ENCODE assay signal across 8 cellular contexts in the genomic region with DNA sequence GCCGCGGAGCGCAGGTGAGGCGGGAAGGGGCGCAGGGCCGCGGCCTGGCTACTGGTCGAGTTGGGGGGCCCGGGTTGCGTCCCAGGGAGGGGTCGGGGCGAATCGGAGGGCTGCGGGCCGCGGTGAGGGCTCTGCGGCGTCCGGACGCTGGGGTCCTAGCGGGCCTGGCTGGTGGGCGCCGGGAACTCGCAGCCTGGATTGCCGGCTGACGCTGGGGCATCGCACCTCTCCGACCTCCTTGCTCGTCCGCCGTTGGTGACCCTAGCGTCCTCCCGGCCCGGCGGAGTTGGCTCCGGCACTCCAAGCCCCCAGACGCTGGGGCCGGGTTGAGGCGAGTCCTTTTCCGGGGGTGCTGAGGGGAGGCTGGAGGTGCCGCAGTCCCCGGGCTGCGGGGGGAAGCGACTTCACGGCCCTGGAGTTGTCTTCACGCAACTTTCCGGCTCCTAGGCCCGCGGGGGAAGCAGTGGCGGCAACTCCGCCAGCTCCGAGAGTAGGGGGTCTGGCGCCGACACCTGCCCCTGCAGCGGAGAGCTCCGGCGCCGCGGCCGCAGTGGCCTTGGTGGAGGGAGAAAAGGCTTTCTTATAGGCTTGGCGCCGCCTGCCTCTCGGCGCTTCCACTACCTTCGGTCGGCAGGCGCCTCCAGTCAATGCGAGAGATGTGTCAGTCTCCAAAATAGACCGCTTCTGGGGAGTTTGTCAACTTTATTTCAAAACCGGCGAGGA.
A peak's percentile ranks its signal among the peaks of the same experiment; 100 is the strongest.
DNase-seq lines count a peak whose midpoint lies in the region; ATAC-seq, FAIRE-seq and TF ChIP-seq lines count a peak whose summit lies in the region.

No MANE protein-coding gene starts in this region.

- DNase-seq in AG10803 (ENCODE audit: low read depth) (peak; percentile 34), WERI-Rb-1 (peak; percentile 45), bronchial epithelial cell (ENCODE audit: low read depth) (peak; percentile 32), kidney glomerular epithelial cell (lab: John Stamatoyannopoulos, UW) (peak; percentile 26), posterior vena cava (ENCODE audit: low spot score) (no peak)
- DNase-seq in stimulated activated CD4-positive, alpha-beta T cell treated with anti-CD3 and anti-CD28 coated beads, Interleukin-4, amount 100 ng/mL, for 24 hours = peak; percentile 59

- ATAC-seq in GM19351 (IDR thresholded peaks at IDR 0.05; ENCODE audit: unreplicated experiment) = peak; percentile 7

- H3K9ac ChIP-seq in HUES6 (ENCODE audit: low read length) = peak overlapping the region; percentile 88

- TF ChIP-seq CTCF in AG10803 (conservative IDR thresholded peaks at IDR 0.05; ENCODE audit: low read length) = no peak; the same call in 1 of the 2 replicates
- 0 out of 2 replicates have a peak, but pooled peaks have one; percentile 8 for TF ChIP-seq CTCF in WERI-Rb-1 (IDR thresholded peaks at IDR 0.05; ENCODE audit: low read depth, low read length)
- TF ChIP-seq CTCF in bronchial epithelial cell (IDR thresholded peaks at IDR 0.05; ENCODE audit: insufficient read depth, low read length, severe bottlenecking) = no peak

- intact Hi-C loops in posterior vena cava (cut with DNase I) = loop anchor here (5.0 to 10.0 kb wide), 2 partner anchors 480 to 1407 kb away; partner anchors contain the start of gene LOXHD1 (in 1 of the 2)

- peak overlapping the region; percentile 91; the same call in 1 of the 2 replicates for H3K27ac ChIP-seq in HUES6 (ENCODE audit: low read depth, low read length)
- peak overlapping the region; percentile 98 for H3K27ac ChIP-seq in WERI-Rb-1

- H3K9me3 ChIP-seq in HUES6 (ENCODE audit: control insufficient read depth, insufficient read depth, low read depth, low read length) (no peaks in the 10 kb centered on the region), WERI-Rb-1 (ENCODE audit: severe bottlenecking) (no peaks in the 10 kb centered on the region)

- FAIRE-seq in bronchial epithelial cell (lab: Jason Lieb, UNC) = no peak

- H3K4me3 ChIP-seq in AG10803 (ENCODE audit: low read length) (peak overlapping the region; percentile 91), HUES6 (ENCODE audit: low read depth, low read length) (peak overlapping the region; percentile 87), WERI-Rb-1 (ENCODE audit: low read depth, low read length) (peak overlapping the region; percentile 74), bronchial epithelial cell (ENCODE audit: low read depth, low read length) (peak overlapping the region; percentile 99)

- H3K36me3 ChIP-seq in HUES6 (ENCODE audit: control insufficient read depth, insufficient read depth, low read length) = no peaks in the 10 kb centered on the region
- H3K36me3 ChIP-seq in WERI-Rb-1 = peaks cover 10% of the 10 kb centered on the region
- H3K36me3 ChIP-seq in bronchial epithelial cell (ENCODE audit: control insufficient read depth, insufficient read depth, low read length) = no peaks in the 10 kb centered on the region

- no peaks in the 10 kb centered on the region for H3K27me3 ChIP-seq in HUES6 (ENCODE audit: control insufficient read depth, insufficient read depth, low read length)
- H3K27me3 ChIP-seq in WERI-Rb-1 (ENCODE audit: insufficient read depth, low read depth, severe bottlenecking) = no peaks in the 10 kb centered on the region
- H3K27me3 ChIP-seq in bronchial epithelial cell (ENCODE audit: control insufficient read depth, insufficient read depth, low read length) = no peaks in the 10 kb centered on the region

- H3K4me1 ChIP-seq in HUES6 (ENCODE audit: control insufficient read depth, insufficient read depth, low read length) = peaks cover 3% of the 10 kb centered on the region; the same call in 1 of the 2 replicates
